ENCODE assay signal across 8 cellular contexts in the genomic region with DNA sequence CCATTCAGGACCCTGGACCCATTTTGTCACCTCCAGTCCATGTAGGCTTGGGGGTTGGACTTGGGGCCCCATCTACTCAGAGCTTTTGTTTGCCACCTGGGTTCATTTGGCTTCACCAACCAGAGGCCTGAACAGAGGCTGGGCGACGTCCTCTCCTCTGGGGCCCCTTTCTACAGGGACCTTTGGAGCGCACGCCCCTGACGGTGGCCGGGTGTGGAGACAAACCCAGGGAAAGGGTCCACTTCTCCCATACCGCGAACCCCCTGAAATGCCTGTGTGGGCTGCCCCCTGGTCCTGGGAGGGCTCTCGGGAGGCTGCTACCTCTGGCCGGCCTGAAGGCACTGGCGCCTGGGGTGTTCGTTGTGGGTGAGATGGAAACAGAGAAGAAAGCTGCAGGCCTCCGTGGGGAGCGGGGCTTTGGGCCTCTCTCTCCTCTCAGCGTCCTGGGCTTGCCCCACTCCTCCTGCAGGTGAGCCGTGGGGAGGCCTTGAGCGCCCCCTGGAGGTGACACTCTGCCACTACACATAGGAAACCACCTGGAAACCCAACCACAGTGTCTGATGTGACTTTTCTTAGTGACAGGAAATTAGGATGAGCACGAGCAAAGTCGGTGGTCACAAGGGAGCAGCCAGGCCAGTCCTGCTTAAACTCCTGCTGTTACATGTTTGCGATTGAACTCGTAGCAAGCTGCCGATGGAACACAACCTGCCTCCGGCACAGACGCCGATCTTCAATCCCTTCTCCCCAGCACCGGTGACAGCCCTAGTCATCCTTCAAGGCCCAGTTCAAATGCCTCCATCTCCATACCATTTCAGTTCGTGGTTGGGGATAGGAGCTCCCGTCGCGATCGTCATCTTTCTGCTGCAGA. TPM values are rescaled to one million over a fixed set of nuclear protein-coding genes. Genes with fewer than 3 reads are reported as not detected.
A peak's percentile ranks its signal among the peaks of the same experiment; 100 is the strongest.
DNase-seq lines count a peak whose midpoint lies in the region; ATAC-seq and TF ChIP-seq lines count a peak whose summit lies in the region.

No MANE protein-coding gene starts in this region.

- intact Hi-C loops in adrenal gland (cut with DNase I), result loop anchor here (10.0 kb wide), 1 partner anchor 207 kb away; no protein-coding TSS in a partner anchor

- no peaks in the 10 kb centered on the region for H3K9me3 ChIP-seq in adrenal gland (replicated peaks in 1 of 3)

- TF ChIP-seq POLR2A in adrenal gland (IDR thresholded peaks at IDR 0.05), result no peak

- no peak overlapping the region for H3K27ac ChIP-seq in KMS-11
- H3K27ac ChIP-seq in adrenal gland, result no peak overlapping the region

- no peaks in the 10 kb centered on the region for H3K27me3 ChIP-seq in KMS-11 (ENCODE audit: insufficient read depth, low read depth)
- H3K27me3 ChIP-seq in adrenal gland, result no peaks in the 10 kb centered on the region

- H2AFZ ChIP-seq in KMS-11 (ENCODE audit: low read depth), result peak overlapping the region; percentile 15; the same call in 1 of the 2 replicates

- DNase-seq in DMS153 treated with DMSO at 0.1 percent for 48 hours (lab: John Stamatoyannopoulos, UW; ENCODE audit: unreplicated experiment) (peak; percentile 47), DMS153 (lab: John Stamatoyannopoulos, UW) (no peak), adrenal gland (peak in 6 of 7 donors; percentile 33 to 76 (median 54)), islet precursor cell (peak; percentile 88)
- DNase-seq in stimulated activated CD4-positive, alpha-beta T cell treated with anti-CD3 and anti-CD28 coated beads, TNF-alpha, amount 100 ng/mL, for 4 hours (ENCODE audit: low read depth in 3 of 3), result peak; percentile 16 to 32 (median 18)

- peak overlapping the region; percentile 6; the same call in 1 of the 2 replicates for H3K4me2 ChIP-seq in KMS-11

- ATAC-seq in SK-N-SH treated with all-trans-retinoic acid at 6 μM for 48 hours, result peak; percentile 80
- ATAC-seq in GM18858 (IDR thresholded peaks at IDR 0.05; ENCODE audit: unreplicated experiment), result no peak

- H3K36me3 ChIP-seq in KMS-11 (ENCODE audit: insufficient read depth), result no peaks in the 10 kb centered on the region
- H3K36me3 ChIP-seq in adrenal gland (replicated peaks in 1 of 2), result no peaks in the 10 kb centered on the region

- H3K4me1 ChIP-seq in KMS-11 (ENCODE audit: low read depth, poor library complexity, severe bottlenecking) (peaks cover 5% of the 10 kb centered on the region), adrenal gland (replicated peaks in 1 of 2) (peaks cover 12 to 15% of the 10 kb centered on the region in 2 donors)

- WGBS in adrenal gland, 4 donors, result 64 to 75% (median 67%) methylated on average over 23 to 31 of the region's 31 CpGs

- peak; percentile 96 for TF ChIP-seq CTCF in KMS-11 (conservative IDR thresholded peaks at IDR 0.05; ENCODE audit: low read depth, low read length)
- TF ChIP-seq CTCF in adrenal gland (IDR thresholded peaks at IDR 0.05), result peak; percentile 65 to 88 (median 74)

- no peaks in the 10 kb centered on the region for H4K20me1 ChIP-seq in KMS-11 (ENCODE audit: insufficient read depth)

- H3K4me3 ChIP-seq in KMS-11 (IDR thresholded peaks at IDR 0.05; ENCODE audit: insufficient read depth, low read depth, low read length) (no peak overlapping the region), adrenal gland (no peak overlapping the region)

- no peaks in the 10 kb centered on the region for H3K79me2 ChIP-seq in KMS-11 (ENCODE audit: insufficient read depth, low read depth)

- H3K9ac ChIP-seq in KMS-11, result no peak overlapping the region

TF ChIP-seq in SK-N-SH treated with all-trans-retinoic acid at 6 μM for 48 hours, 23 proteins besides CTCF, POLR2A, EP300 and RAD21:
- TF ChIP-seq, protein P1, sequence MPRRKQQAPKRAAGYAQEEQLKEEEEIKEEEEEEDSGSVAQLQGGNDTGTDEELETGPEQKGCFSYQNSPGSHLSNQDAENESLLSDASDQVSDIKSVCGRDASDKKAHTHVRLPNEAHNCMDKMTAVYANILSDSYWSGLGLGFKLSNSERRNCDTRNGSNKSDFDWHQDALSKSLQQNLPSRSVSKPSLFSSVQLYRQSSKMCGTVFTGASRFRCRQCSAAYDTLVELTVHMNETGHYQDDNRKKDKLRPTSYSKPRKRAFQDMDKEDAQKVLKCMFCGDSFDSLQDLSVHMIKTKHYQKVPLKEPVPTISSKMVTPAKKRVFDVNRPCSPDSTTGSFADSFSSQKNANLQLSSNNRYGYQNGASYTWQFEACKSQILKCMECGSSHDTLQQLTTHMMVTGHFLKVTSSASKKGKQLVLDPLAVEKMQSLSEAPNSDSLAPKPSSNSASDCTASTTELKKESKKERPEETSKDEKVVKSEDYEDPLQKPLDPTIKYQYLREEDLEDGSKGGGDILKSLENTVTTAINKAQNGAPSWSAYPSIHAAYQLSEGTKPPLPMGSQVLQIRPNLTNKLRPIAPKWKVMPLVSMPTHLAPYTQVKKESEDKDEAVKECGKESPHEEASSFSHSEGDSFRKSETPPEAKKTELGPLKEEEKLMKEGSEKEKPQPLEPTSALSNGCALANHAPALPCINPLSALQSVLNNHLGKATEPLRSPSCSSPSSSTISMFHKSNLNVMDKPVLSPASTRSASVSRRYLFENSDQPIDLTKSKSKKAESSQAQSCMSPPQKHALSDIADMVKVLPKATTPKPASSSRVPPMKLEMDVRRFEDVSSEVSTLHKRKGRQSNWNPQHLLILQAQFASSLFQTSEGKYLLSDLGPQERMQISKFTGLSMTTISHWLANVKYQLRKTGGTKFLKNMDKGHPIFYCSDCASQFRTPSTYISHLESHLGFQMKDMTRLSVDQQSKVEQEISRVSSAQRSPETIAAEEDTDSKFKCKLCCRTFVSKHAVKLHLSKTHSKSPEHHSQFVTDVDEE (CRISPR knock-in tag; IDR thresholded peaks at IDR 0.05), result no peak
- TF ChIP-seq OSR1 (CRISPR knock-in tag; IDR thresholded peaks at IDR 0.05), result no peak
- no peak for TF ChIP-seq PPARA (CRISPR knock-in tag; IDR thresholded peaks at IDR 0.05; ENCODE audit: borderline replicate concordance)
- TF ChIP-seq ZFP30 (CRISPR knock-in tag; IDR thresholded peaks at IDR 0.05), result no peak
- TF ChIP-seq ISL1 (CRISPR knock-in tag; IDR thresholded peaks at IDR 0.05), result no peak
- no peak for TF ChIP-seq TCF4 (CRISPR knock-in tag; IDR thresholded peaks at IDR 0.05; ENCODE audit: borderline replicate concordance)
- TF ChIP-seq ZNF565 (CRISPR knock-in tag; conservative IDR thresholded peaks at IDR 0.05; ENCODE audit: low read depth), result no peak
- no peak for TF ChIP-seq ZNF8 (CRISPR knock-in tag; IDR thresholded peaks at IDR 0.05)
- TF ChIP-seq RARB (CRISPR knock-in tag; IDR thresholded peaks at IDR 0.05), result no peak
- TF ChIP-seq ZFP3 (CRISPR knock-in tag; IDR thresholded peaks at IDR 0.05), result no peak
- TF ChIP-seq, protein P2, sequence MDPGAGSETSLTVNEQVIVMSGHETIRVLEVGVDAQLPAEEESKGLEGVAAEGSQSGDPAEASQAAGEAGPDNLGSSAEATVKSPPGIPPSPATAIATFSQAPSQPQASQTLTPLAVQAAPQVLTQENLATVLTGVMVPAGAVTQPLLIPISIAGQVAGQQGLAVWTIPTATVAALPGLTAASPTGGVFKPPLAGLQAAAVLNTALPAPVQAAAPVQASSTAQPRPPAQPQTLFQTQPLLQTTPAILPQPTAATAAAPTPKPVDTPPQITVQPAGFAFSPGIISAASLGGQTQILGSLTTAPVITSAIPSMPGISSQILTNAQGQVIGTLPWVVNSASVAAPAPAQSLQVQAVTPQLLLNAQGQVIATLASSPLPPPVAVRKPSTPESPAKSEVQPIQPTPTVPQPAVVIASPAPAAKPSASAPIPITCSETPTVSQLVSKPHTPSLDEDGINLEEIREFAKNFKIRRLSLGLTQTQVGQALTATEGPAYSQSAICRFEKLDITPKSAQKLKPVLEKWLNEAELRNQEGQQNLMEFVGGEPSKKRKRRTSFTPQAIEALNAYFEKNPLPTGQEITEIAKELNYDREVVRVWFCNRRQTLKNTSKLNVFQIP (CRISPR knock-in tag; IDR thresholded peaks at IDR 0.05; ENCODE audit: borderline replicate concordance, low read depth), result no peak
- TF ChIP-seq, protein P3, sequence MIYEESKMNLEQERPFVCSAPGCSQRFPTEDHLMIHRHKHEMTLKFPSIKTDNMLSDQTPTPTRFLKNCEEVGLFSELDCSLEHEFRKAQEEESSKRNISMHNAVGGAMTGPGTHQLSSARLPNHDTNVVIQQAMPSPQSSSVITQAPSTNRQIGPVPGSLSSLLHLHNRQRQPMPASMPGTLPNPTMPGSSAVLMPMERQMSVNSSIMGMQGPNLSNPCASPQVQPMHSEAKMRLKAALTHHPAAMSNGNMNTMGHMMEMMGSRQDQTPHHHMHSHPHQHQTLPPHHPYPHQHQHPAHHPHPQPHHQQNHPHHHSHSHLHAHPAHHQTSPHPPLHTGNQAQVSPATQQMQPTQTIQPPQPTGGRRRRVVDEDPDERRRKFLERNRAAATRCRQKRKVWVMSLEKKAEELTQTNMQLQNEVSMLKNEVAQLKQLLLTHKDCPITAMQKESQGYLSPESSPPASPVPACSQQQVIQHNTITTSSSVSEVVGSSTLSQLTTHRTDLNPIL (CRISPR knock-in tag; IDR thresholded peaks at IDR 0.05; ENCODE audit: low read depth), result no peak
- no peak for TF ChIP-seq ESRRG (CRISPR knock-in tag; IDR thresholded peaks at IDR 0.05)
- TF ChIP-seq, protein P4, sequence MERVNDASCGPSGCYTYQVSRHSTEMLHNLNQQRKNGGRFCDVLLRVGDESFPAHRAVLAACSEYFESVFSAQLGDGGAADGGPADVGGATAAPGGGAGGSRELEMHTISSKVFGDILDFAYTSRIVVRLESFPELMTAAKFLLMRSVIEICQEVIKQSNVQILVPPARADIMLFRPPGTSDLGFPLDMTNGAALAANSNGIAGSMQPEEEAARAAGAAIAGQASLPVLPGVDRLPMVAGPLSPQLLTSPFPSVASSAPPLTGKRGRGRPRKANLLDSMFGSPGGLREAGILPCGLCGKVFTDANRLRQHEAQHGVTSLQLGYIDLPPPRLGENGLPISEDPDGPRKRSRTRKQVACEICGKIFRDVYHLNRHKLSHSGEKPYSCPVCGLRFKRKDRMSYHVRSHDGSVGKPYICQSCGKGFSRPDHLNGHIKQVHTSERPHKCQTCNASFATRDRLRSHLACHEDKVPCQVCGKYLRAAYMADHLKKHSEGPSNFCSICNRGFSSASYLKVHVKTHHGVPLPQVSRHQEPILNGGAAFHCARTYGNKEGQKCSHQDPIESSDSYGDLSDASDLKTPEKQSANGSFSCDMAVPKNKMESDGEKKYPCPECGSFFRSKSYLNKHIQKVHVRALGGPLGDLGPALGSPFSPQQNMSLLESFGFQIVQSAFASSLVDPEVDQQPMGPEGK (CRISPR knock-in tag; IDR thresholded peaks at IDR 0.05; ENCODE audit: borderline replicate concordance), result no peak
- TF ChIP-seq BACH2 (CRISPR knock-in tag; IDR thresholded peaks at IDR 0.05; ENCODE audit: borderline replicate concordance), result no peak

RNA-seq across cellular contexts. Expression of a gene that starts 12.0 kb away (rescaled TPM):
- 10 to 100 TPM in 1 of 8 donors, 1 to 10 TPM in 4, under 1 TPM in 3; 0.35 to 10.3 (median 1.1) TPM for total RNA-seq in adrenal gland
- polyA plus RNA-seq in adrenal gland, result 1 to 10 TPM in 2 of 3 donors, under 1 TPM in 1; 0.16 to 3.0 (median 2.1) TPM
